17 cellular contexts compared by ENCODE assay signal in genomic region chr11:125412509-125412908, GRCh38.
"Had no signal": no experiment of that assay in that cellular context is flagged by ENCODE, and none has a peak within 500 bp of the region (broad histone marks: within the 10 kb centered on the region; RNA-seq: fewer than 3 reads in every experiment).

No MANE protein-coding gene starts in this region.

- FAIRE-seq: pancreas had no signal

- H3K27ac ChIP-seq: epithelial cell of prostate, esophagus muscularis mucosa, neural progenitor cell, pancreas, prostate gland, right lobe of liver, thyroid gland, vagina had no signal

- H3K9me3 Mint-ChIP-seq: central memory CD8-positive, alpha-beta T cell; mesothelial cell of epicardium; natural killer cell; neural progenitor cell; type B pancreatic cell had no signal

- ATAC-seq: natural killer cell, pancreas, right lobe of liver had no signal

- H3K36me3 Mint-ChIP-seq: natural killer cell had no signal

- H3K4me3 Mint-ChIP-seq: central memory CD8-positive, alpha-beta T cell; mesothelial cell of epicardium; natural killer cell; neural progenitor cell; type B pancreatic cell had no signal

- H3K27me3 ChIP-seq: dorsolateral prefrontal cortex, neural progenitor cell, pancreas, right lobe of liver, thyroid gland, vagina had no signal

- H3K9me3 ChIP-seq: esophagus muscularis mucosa, pancreas, prostate gland, right lobe of liver, thyroid gland, vagina had no signal

- H3K36me3 ChIP-seq: neural progenitor cell, pancreas, prostate gland, right lobe of liver, vagina had no signal

- H3K4me3 ChIP-seq: dorsolateral prefrontal cortex, esophagus muscularis mucosa, neural progenitor cell, pancreas, prostate gland, right lobe of liver, thyroid gland, vagina had no signal

- DNase-seq: cortex of kidney; effector CD8-positive, alpha-beta T cell; kidney glomerular epithelial cell; natural killer cell; right lobe of liver; stimulated activated naive CD4-positive, alpha-beta T cell treated with Interleukin-2 at 50 U/mL for 16 hours; thyroid gland had no signal

- H3K27ac Mint-ChIP-seq: mesothelial cell of epicardium, natural killer cell, neural progenitor cell, type B pancreatic cell had no signal

- H3K4me1 Mint-ChIP-seq: central memory CD8-positive, alpha-beta T cell; natural killer cell had no signal

- H3K4me1 ChIP-seq: esophagus muscularis mucosa, neural progenitor cell, pancreas, prostate gland, right lobe of liver, thyroid gland, vagina had no signal
